8 cellular contexts compared by ENCODE assay signal in genomic region chr3:47802734-47803477, GRCh38. TPM values are rescaled to one million over a fixed set of nuclear protein-coding genes. Genes with fewer than 3 reads are reported as not detected.
DNase-seq lines count a peak whose midpoint lies in the region; ATAC-seq and TF ChIP-seq lines count a peak whose summit lies in the region.

Gene DHX30, plus strand, starts transcription at chr3:47803138. Its CDS starts 7,546 bp downstream, at chr3:47810684.

- H3K27me3 ChIP-seq in BLaER1 treated with 17β-estradiol and CSF1 and Interleukin-3, amounts not matched to agents 10 nM and 100 nM, result no peaks in the 10 kb centered on the region

- H3K4me1 ChIP-seq in BLaER1 treated with 17β-estradiol and CSF1 and Interleukin-3, amounts not matched to agents 10 nM and 100 nM, result peaks cover 32 to 39% (median 34%) of the 10 kb centered on the region in 10 experiments

- DNase-seq in NCI-H82 (lab: John Stamatoyannopoulos, UW) (peak; percentile 85), lung microvascular endothelial cell (ENCODE audit: low read depth in 2 of 2) (peak; percentile 90 to 93)
- peak; percentile 93 for DNase-seq in activated CD8-positive, alpha-beta memory T cell treated with anti-CD3 and anti-CD28 coated beads for 24 hours
- peak; percentile 83 for DNase-seq in effector CD4-positive, alpha-beta T cell
- peak; percentile 66 to 77 (median 71) for DNase-seq in stimulated activated CD4-positive, alpha-beta T cell treated with anti-CD3 and anti-CD28 coated beads, TNF-alpha, amount 100 ng/mL, for 4 hours (ENCODE audit: low read depth in 3 of 3)

- no peaks in the 10 kb centered on the region for H3K9me3 ChIP-seq in BLaER1 treated with 17β-estradiol and CSF1 and Interleukin-3, amounts not matched to agents 10 nM and 100 nM (replicated peaks in 1 of 11)

- peak within 1 kb of the TSS; percentile 79 to 97 (median 94) for H3K27ac ChIP-seq in BLaER1 treated with 17β-estradiol and CSF1 and Interleukin-3, amounts not matched to agents 10 nM and 100 nM

- H3K9ac ChIP-seq in BLaER1 treated with 17β-estradiol and CSF1 and Interleukin-3, amounts not matched to agents 10 nM and 100 nM, result peak within 1 kb of the TSS; percentile 88 to 97 (median 94)

- H3K4me2 ChIP-seq in BLaER1 treated with 17β-estradiol and CSF1 and Interleukin-3, amounts not matched to agents 10 nM and 100 nM, result peak within 1 kb of the TSS; percentile 82 to 97 (median 93)

- peak; percentile 76 for TF ChIP-seq POLR2A in GM19193 (IDR thresholded peaks at IDR 0.05; ENCODE audit: extremely low read depth, insufficient read depth, insufficient read length)

- ATAC-seq in HG03378 (IDR thresholded peaks at IDR 0.05; ENCODE audit: unreplicated experiment), result peak; percentile 65

- H3K36me3 ChIP-seq in BLaER1 treated with 17β-estradiol and CSF1 and Interleukin-3, amounts not matched to agents 10 nM and 100 nM, result peaks cover 24 to 35% (median 30%) of the 10 kb centered on the region in 11 experiments

- H3K4me3 ChIP-seq in BLaER1 treated with 17β-estradiol and CSF1 and Interleukin-3, amounts not matched to agents 10 nM and 100 nM, result peak within 1 kb of the TSS; percentile 80 to 98 (median 84)

- H4K20me1 ChIP-seq in BLaER1 treated with 17β-estradiol and CSF1 and Interleukin-3, amounts not matched to agents 10 nM and 100 nM, result no peaks in the 10 kb centered on the region

RNA-seq across cellular contexts. Expression of gene DHX30, which starts in this region (rescaled TPM):
- 36.6 and 56.0 TPM in 2 replicates for total RNA-seq in lung microvascular endothelial cell

Comparison
In these comparisons a context has a peak if more than half of its experiments do, and no peak if none do; other contexts are left out.
1. Peak in every context shown above with its lines: DNase-seq, ATAC-seq, H3K4me3 ChIP-seq and H3K27ac ChIP-seq.